ENCODE assay signal across 1 cellular context in genomic region chr11:123082977-123083376, GRCh38.
TF ChIP-seq lines count a peak whose summit lies in the region.

No MANE protein-coding gene starts in this region.

TF ChIP-seq in endothelial cell of umbilical vein, 7 proteins besides CTCF, POLR2A, EP300 and RAD21 (continued from another document):
- no peak for TF ChIP-seq EZH2 (IDR thresholded peaks at IDR 0.05; ENCODE audit: borderline replicate concordance, low read depth, low read length, severe bottlenecking)
